8 cellular contexts compared by ENCODE assay signal in the genomic region with DNA sequence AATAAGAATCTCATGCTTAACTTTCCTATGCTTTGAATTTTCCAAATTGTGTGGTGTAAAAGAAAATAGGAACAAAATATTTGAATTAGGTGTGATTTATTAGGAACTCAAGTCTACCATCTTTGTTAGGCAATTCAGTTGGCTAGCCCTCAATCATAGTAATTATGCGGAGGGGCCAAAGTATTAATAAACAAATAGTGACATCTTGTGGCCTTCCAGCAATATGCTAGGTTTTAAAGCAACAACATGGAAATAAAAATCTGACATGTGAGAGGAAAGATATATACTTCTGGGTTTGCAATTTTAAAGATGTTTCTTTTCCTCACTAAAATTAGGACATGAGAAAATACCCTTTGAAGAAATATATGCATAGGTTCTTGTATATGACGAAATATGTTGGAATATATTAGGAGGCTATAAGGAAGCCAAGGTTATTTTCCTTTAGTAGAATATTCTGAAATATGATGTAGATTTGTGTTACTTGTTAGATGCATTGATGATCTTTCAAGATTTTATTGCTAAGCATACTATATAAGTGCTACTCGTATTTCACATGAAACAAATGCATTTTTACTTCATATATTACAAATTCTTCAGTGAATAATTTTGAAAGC.
DNase-seq lines count a peak whose midpoint lies in the region; ATAC-seq and TF ChIP-seq lines count a peak whose summit lies in the region.

No MANE protein-coding gene starts in this region.

- no peak for TF ChIP-seq POLR2A in heart left ventricle (IDR thresholded peaks at IDR 0.05)

- CTCF ChIA-PET in activated CD4-positive, alpha-beta memory T cell treated with anti-CD3 and anti-CD28 coated beads, Interleukin-2, amount 10 ng/mL, durations not matched to agents 7 days and 5 days (lab: Charles Lee): interaction anchor here (1.1 to 1.5 kb wide), 5 partner anchors 10 to 250 kb away, joined by 3 to 8 read pairs (median 5); no protein-coding TSS in a partner anchor

- H3K27ac ChIP-seq in heart left ventricle (no peak overlapping the region), VCaP (no peak overlapping the region)

- intact Hi-C loops in heart left ventricle (cut with DNase I): loop anchor here in 9 of 10 donors (1.0 to 10.0 kb wide), 5 partner anchors 242 to 798 kb away; no protein-coding TSS in a partner anchor
- intact Hi-C loops in left ventricle myocardium superior (cut with micrococcal nuclease): loop anchor here (2.0 kb wide), 1 partner anchor 246 kb away; no protein-coding TSS in a partner anchor
- intact Hi-C loops in activated T-helper 1 cell treated with anti-CD3 and anti-CD28 coated beads, Interleukin-12 subunit alpha, Interleukin-12 subunit beta, Interleukin-2, Interleukin-4 antibody, amounts not matched to agents 30 ng/mL and 10 ng/mL and 1 ng/mL, durations not matched to agents 14 hours and 24 hours and 36 hours (cut with micrococcal nuclease): loop anchor here (1.0 to 2.0 kb wide), 2 partner anchors 246 to 254 kb away; no protein-coding TSS in a partner anchor

- peaks cover 0 to 6% (median 0%) of the 10 kb centered on the region in 12 donors for H3K4me1 ChIP-seq in heart left ventricle

- DNase-seq in heart left ventricle (no peak), left ventricle myocardium superior (no peak), NCI-H1694 treated with DMSO at 0.1 percent for 48 hours (lab: John Stamatoyannopoulos, UW) (peak; percentile 90), iPS-NIHi11 (ENCODE audit: low spot score) (peak; percentile 23), dedifferentiated amniotic fluid mesenchymal stem cell (ENCODE audit: extremely low spot score) (no peak)
- no peak for DNase-seq in activated T-helper 1 cell treated with anti-CD3 and anti-CD28 coated beads, Interleukin-12 subunit alpha, Interleukin-12 subunit beta, Interleukin-2, Interleukin-4 antibody, amounts not matched to agents 30 ng/mL and 10 ng/mL and 1 ng/mL, durations not matched to agents 14 hours and 24 hours and 36 hours (ENCODE audit: low spot score)
- DNase-seq in activated CD4-positive, alpha-beta memory T cell treated with anti-CD3 and anti-CD28 coated beads, Interleukin-2, amount 10 ng/mL, durations not matched to agents 7 days and 5 days: no peak

- no peaks in the 10 kb centered on the region for H3K4me1 Mint-ChIP-seq in activated T-helper 1 cell treated with anti-CD3 and anti-CD28 coated beads, Interleukin-12 subunit alpha, Interleukin-12 subunit beta, Interleukin-2, Interleukin-4 antibody, amounts not matched to agents 30 ng/mL and 10 ng/mL and 1 ng/mL, durations not matched to agents 14 hours and 24 hours and 36 hours (ENCODE audit: low read depth)
- H3K4me1 Mint-ChIP-seq in activated CD4-positive, alpha-beta memory T cell treated with anti-CD3 and anti-CD28 coated beads, Interleukin-2, amount 10 ng/mL, durations not matched to agents 7 days and 5 days: peaks cover 2% of the 10 kb centered on the region

- H3K27me3 ChIP-seq in heart left ventricle: peaks cover 0 to 29% (median 13%) of the 10 kb centered on the region in 9 donors

- POLR2A ChIA-PET in activated CD4-positive, alpha-beta memory T cell treated with anti-CD3 and anti-CD28 coated beads, Interleukin-2, amount 10 ng/mL, durations not matched to agents 7 days and 5 days (lab: Charles Lee): no interaction called here

- TF ChIP-seq CTCF in heart left ventricle (IDR thresholded peaks at IDR 0.05): peak in 11 of 12 donors; percentile 27 to 65 (median 54)
- TF ChIP-seq CTCF in VCaP (conservative IDR thresholded peaks at IDR 0.05): peak; percentile 78

- H3K4me3 ChIP-seq in heart left ventricle: no peak overlapping the region

- H3K9me3 ChIP-seq in heart left ventricle: no peaks in the 10 kb centered on the region

- peaks cover 27% of the 10 kb centered on the region for H3K27me3 Mint-ChIP-seq in activated T-helper 1 cell treated with anti-CD3 and anti-CD28 coated beads, Interleukin-12 subunit alpha, Interleukin-12 subunit beta, Interleukin-2, Interleukin-4 antibody, amounts not matched to agents 30 ng/mL and 10 ng/mL and 1 ng/mL, durations not matched to agents 14 hours and 24 hours and 36 hours (ENCODE audit: insufficient read depth)
- peaks cover 37% of the 10 kb centered on the region for H3K27me3 Mint-ChIP-seq in activated CD4-positive, alpha-beta memory T cell treated with anti-CD3 and anti-CD28 coated beads, Interleukin-2, amount 10 ng/mL, durations not matched to agents 7 days and 5 days

- H3K4me3 Mint-ChIP-seq in activated T-helper 1 cell treated with anti-CD3 and anti-CD28 coated beads, Interleukin-12 subunit alpha, Interleukin-12 subunit beta, Interleukin-2, Interleukin-4 antibody, amounts not matched to agents 30 ng/mL and 10 ng/mL and 1 ng/mL, durations not matched to agents 14 hours and 24 hours and 36 hours: no peak overlapping the region
- H3K4me3 Mint-ChIP-seq in activated CD4-positive, alpha-beta memory T cell treated with anti-CD3 and anti-CD28 coated beads, Interleukin-2, amount 10 ng/mL, durations not matched to agents 7 days and 5 days: no peak overlapping the region

- WGBS in heart left ventricle, 4 donors: 21 to 29% (median 27%) methylated on average over 3 of the region's 3 CpGs

- H3K9me3 Mint-ChIP-seq in activated T-helper 1 cell treated with anti-CD3 and anti-CD28 coated beads, Interleukin-12 subunit alpha, Interleukin-12 subunit beta, Interleukin-2, Interleukin-4 antibody, amounts not matched to agents 30 ng/mL and 10 ng/mL and 1 ng/mL, durations not matched to agents 14 hours and 24 hours and 36 hours: no peaks in the 10 kb centered on the region
- H3K9me3 Mint-ChIP-seq in activated CD4-positive, alpha-beta memory T cell treated with anti-CD3 and anti-CD28 coated beads, Interleukin-2, amount 10 ng/mL, durations not matched to agents 7 days and 5 days: no peaks in the 10 kb centered on the region

- peak in 1 of 4 donors; percentile 54 for ATAC-seq in heart left ventricle
- ATAC-seq in left ventricle myocardium superior: no peak

- no peaks in the 10 kb centered on the region for H3K36me3 Mint-ChIP-seq in activated T-helper 1 cell treated with anti-CD3 and anti-CD28 coated beads, Interleukin-12 subunit alpha, Interleukin-12 subunit beta, Interleukin-2, Interleukin-4 antibody, amounts not matched to agents 30 ng/mL and 10 ng/mL and 1 ng/mL, durations not matched to agents 14 hours and 24 hours and 36 hours (ENCODE audit: low read depth)
- H3K36me3 Mint-ChIP-seq in activated CD4-positive, alpha-beta memory T cell treated with anti-CD3 and anti-CD28 coated beads, Interleukin-2, amount 10 ng/mL, durations not matched to agents 7 days and 5 days (ENCODE audit: low read depth): no peaks in the 10 kb centered on the region

- no peak overlapping the region for H3K27ac Mint-ChIP-seq in activated T-helper 1 cell treated with anti-CD3 and anti-CD28 coated beads, Interleukin-12 subunit alpha, Interleukin-12 subunit beta, Interleukin-2, Interleukin-4 antibody, amounts not matched to agents 30 ng/mL and 10 ng/mL and 1 ng/mL, durations not matched to agents 14 hours and 24 hours and 36 hours
- no peak overlapping the region for H3K27ac Mint-ChIP-seq in activated CD4-positive, alpha-beta memory T cell treated with anti-CD3 and anti-CD28 coated beads, Interleukin-2, amount 10 ng/mL, durations not matched to agents 7 days and 5 days

- no peaks in the 10 kb centered on the region for H3K36me3 ChIP-seq in heart left ventricle

Comparison
In these comparisons a context has a peak if more than half of its experiments do, and no peak if none do; other contexts are left out.
1. DNase-seq: peak in NCI-H1694 treated with DMSO at 0.1 percent for 48 hours (single experiment) and iPS-NIHi11 (single experiment); none in heart left ventricle (0 of 5), left ventricle myocardium superior (single experiment), activated T-helper 1 cell treated with anti-CD3 and anti-CD28 coated beads, Interleukin-12 subunit alpha, Interleukin-12 subunit beta, Interleukin-2, Interleukin-4 antibody, amounts not matched to agents 30 ng/mL and 10 ng/mL and 1 ng/mL, durations not matched to agents 14 hours and 24 hours and 36 hours (single experiment), activated CD4-positive, alpha-beta memory T cell treated with anti-CD3 and anti-CD28 coated beads, Interleukin-2, amount 10 ng/mL, durations not matched to agents 7 days and 5 days (single experiment) and dedifferentiated amniotic fluid mesenchymal stem cell (single experiment).